ENCODE assay signal across 8 cellular contexts in genomic region chr22:46754110-46754799, GRCh38. TPM values are rescaled to one million over a fixed set of nuclear protein-coding genes. Genes with fewer than 3 reads are reported as not detected.
DNase-seq lines count a peak whose midpoint lies in the region; ATAC-seq and TF ChIP-seq lines count a peak whose summit lies in the region.

No MANE protein-coding gene starts in this region.

- ATAC-seq in left lung (peak; percentile 81), GM21737 (IDR thresholded peaks at IDR 0.05; ENCODE audit: unreplicated experiment) (no peak), HG02610 (IDR thresholded peaks at IDR 0.05; ENCODE audit: unreplicated experiment) (no peak)

- TF ChIP-seq CTCF in GM10248 (IDR thresholded peaks at IDR 0.05; ENCODE audit: control extremely low read depth, extremely low read depth, low read depth, missing control alignments) = no peak
- no peak for TF ChIP-seq CTCF in breast epithelium (IDR thresholded peaks at IDR 0.05)
- TF ChIP-seq CTCF in left lung (IDR thresholded peaks at IDR 0.05) = no peak
- no peak for TF ChIP-seq CTCF in transverse colon (IDR thresholded peaks at IDR 0.05)

- H3K4me3 ChIP-seq in breast epithelium (peak overlapping the region in 1 of 3 donors; percentile 17), left lung (peak overlapping the region in 1 of 2 donors; percentile 15), transverse colon (no peak overlapping the region)

- H3K27ac ChIP-seq in breast epithelium (peak overlapping the region; percentile 68 to 90), left lung (peak overlapping the region; percentile 84 to 97), transverse colon (peak overlapping the region; percentile 78 to 89 (median 82))

- DNase-seq in GM10248 (ENCODE audit: extremely low spot score) (peak; percentile 61), NOMO-1 treated with dmso at 0.1 percent for 144 hours (lab: John Stamatoyannopoulos, UW; ENCODE audit: unreplicated experiment) (peak; percentile 56), breast epithelium (ENCODE audit: low spot score in 2 of 2) (peak; percentile 81 to 82), left lung (peak; percentile 91 to 95), transverse colon (peak; percentile 92), pons (ENCODE audit: low spot score) (no peak)

- no peaks in the 10 kb centered on the region for H3K27me3 ChIP-seq in breast epithelium
- H3K27me3 ChIP-seq in left lung = no peaks in the 10 kb centered on the region
- no peaks in the 10 kb centered on the region for H3K27me3 ChIP-seq in transverse colon

- WGBS in transverse colon (ENCODE audit: low coverage in 1 of 2), 2 donors = 29% methylated on average over 14 of the region's 14 CpGs; no CpG with 5 or more reads in 1 of the 2 donors

- intact Hi-C loops in breast epithelium (cut with DNase I; ENCODE audit: low total_unique reads) (no loop called here), left lung (cut with DNase I) (no loop called here), transverse colon (cut with DNase I; ENCODE audit: low total_unique reads) (no loop called here)

- in situ Hi-C loops in transverse colon (cut with MboI; ENCODE audit: low pct_ligation_motif_present in 1 of 4, low pct_unique_long_range_greater_than_20kb in 1 of 4, low sequenced_read_pairs in 3 of 4) = loop anchor here in 1 of 4 donors (25.0 kb wide), 1 partner anchor 192 kb away; no protein-coding TSS in a partner anchor

- H3K4me1 ChIP-seq in breast epithelium (peaks cover 0 to 6% of the 10 kb centered on the region in 2 donors), left lung (peaks cover 30 to 86% of the 10 kb centered on the region in 2 donors), transverse colon (peaks cover 33 to 65% (median 51%) of the 10 kb centered on the region in 4 donors)

- no peak for TF ChIP-seq POLR2A in breast epithelium (IDR thresholded peaks at IDR 0.05)
- peak; percentile 63 for TF ChIP-seq POLR2A in transverse colon (IDR thresholded peaks at IDR 0.05)

- H3K9me3 ChIP-seq in breast epithelium (no peaks in the 10 kb centered on the region), left lung (peaks cover 0 to 12% of the 10 kb centered on the region in 2 donors), transverse colon (no peaks in the 10 kb centered on the region)

- TF ChIP-seq EP300 in transverse colon (IDR thresholded peaks at IDR 0.05; ENCODE audit: low read depth) = no peak

- CTCF ChIA-PET in GM10248 (lab: Yijun Ruan, JAX) = interaction anchor here (1.3 to 9.7 kb wide), 2 partner anchors 18 to 49 kb away, joined by 3 to 138 read pairs; no protein-coding TSS in a partner anchor

- H3K36me3 ChIP-seq in breast epithelium (no peaks in the 10 kb centered on the region), left lung (no peaks in the 10 kb centered on the region), transverse colon (no peaks in the 10 kb centered on the region)

- POLR2A ChIA-PET in GM10248 (lab: Yijun Ruan, JAX) = interaction anchor here (1.0 kb wide), 1 partner anchor 8 kb away, joined by 5 read pairs; the partner anchor contains the start of gene TBC1D22A

RNA-seq across cellular contexts. Expression of gene TBC1D22A, which starts 8.2 kb away (rescaled TPM):
- total RNA-seq in breast epithelium = 10 to 100 TPM; 19.0 to 23.6 (median 23.6) TPM
- total RNA-seq in left lung = 10 to 100 TPM; 27.3 to 33.5 TPM
- 100 to 1,000 TPM in 1 of 4 donors, 10 to 100 TPM in 3; 31.2 to 111 (median 41.8) TPM for total RNA-seq in transverse colon

RNA-seq across cellular contexts. Expression of gene CERK, which starts 16.2 kb away (rescaled TPM):
- 10 to 100 TPM; 23.3 to 37.3 (median 26.5) TPM for total RNA-seq in breast epithelium
- total RNA-seq in left lung = 10 to 100 TPM; 25.0 to 34.1 TPM
- total RNA-seq in transverse colon = 10 to 100 TPM; 13.7 to 72.2 (median 63.5) TPM
